8 cellular contexts compared by ENCODE assay signal in genomic region chr7:24980695-24981543, GRCh38. TPM values are rescaled to one million over a fixed set of nuclear protein-coding genes. Genes with fewer than 3 reads are reported as not detected.
DNase-seq lines count a peak whose midpoint lies in the region; ATAC-seq and TF ChIP-seq lines count a peak whose summit lies in the region.

No MANE protein-coding gene starts in this region.

- peak overlapping the region; percentile 83 for H3K4me3 ChIP-seq in RWPE2 (ENCODE audit: severe bottlenecking)
- peak overlapping the region; percentile 51 to 85 (median 71) for H3K4me3 ChIP-seq in liver (ENCODE audit: low read depth in 1 of 3, low read length in 3 of 3)

- no peaks in the 10 kb centered on the region for H3K27me3 ChIP-seq in RWPE2 (ENCODE audit: insufficient read depth, poor library complexity, severe bottlenecking)
- H3K27me3 ChIP-seq in liver (ENCODE audit: control insufficient read depth in 4 of 4, insufficient read depth in 4 of 4, low read length in 3 of 4) = peaks cover 0 to 4% (median 0%) of the 10 kb centered on the region in 4 donors

- DNase-seq in activated gamma-delta T cell treated with Interleukin-2 at 50 U/mL for 16 hours (peak; percentile 46), activated gamma-delta T cell (lab: John Stamatoyannopoulos, UW) (no peak), RWPE2 (ENCODE audit: low spot score) (no peak), caudate nucleus (lab: John Stamatoyannopoulos, UW) (peak in 17 of 61 donors; percentile 5 to 63 (median 48))
- DNase-seq in stimulated activated naive CD4-positive, alpha-beta T cell treated with Interleukin-2 at 50 U/mL for 16 hours (lab: John Stamatoyannopoulos, UW) = peak; percentile 58
- no peak for DNase-seq in effector CD4-positive, alpha-beta T cell

- no peak for TF ChIP-seq RAD21 in liver (IDR thresholded peaks at IDR 0.05)

- H3K9ac ChIP-seq in liver (ENCODE audit: low read depth in 1 of 2, low read length in 2 of 2) = peak overlapping the region; percentile 15 to 81

- H3K9me3 ChIP-seq in RWPE2 (ENCODE audit: severe bottlenecking) (no peaks in the 10 kb centered on the region), liver (ENCODE audit: control insufficient read depth in 4 of 4, low read length in 3 of 4) (no peaks in the 10 kb centered on the region)

- 8% methylated on average over 37 of the region's 37 CpGs for WGBS in liver

- TF ChIP-seq CTCF in RWPE2 (IDR thresholded peaks at IDR 0.05; ENCODE audit: poor library complexity, severe bottlenecking) (no peak), liver (IDR thresholded peaks at IDR 0.05; ENCODE audit: low read depth, low read length, missing input control) (no peak)

- no peaks in the 10 kb centered on the region; the same call in 1 of the 2 replicates for H3K36me3 ChIP-seq in RWPE2 (ENCODE audit: low read depth)
- no peaks in the 10 kb centered on the region for H3K36me3 ChIP-seq in liver (ENCODE audit: control insufficient read depth in 4 of 4, insufficient read depth in 3 of 4, low read depth in 1 of 4, low read length in 3 of 4)

- peak overlapping the region; percentile 72 for H3K27ac ChIP-seq in RWPE2 (ENCODE audit: poor library complexity, severe bottlenecking)
- peak overlapping the region; percentile 89 for H3K27ac ChIP-seq in caudate nucleus (ENCODE audit: low read depth, low read length)
- H3K27ac ChIP-seq in liver (ENCODE audit: low read depth in 1 of 2, low read length in 2 of 2) = peak overlapping the region; percentile 59 to 75

- peaks cover 8% of the 10 kb centered on the region for H3K4me1 ChIP-seq in RWPE2 (ENCODE audit: insufficient read depth, poor library complexity, severe bottlenecking)
- H3K4me1 ChIP-seq in liver (ENCODE audit: control insufficient read depth in 4 of 4, insufficient read depth in 4 of 4, low read length in 3 of 4) = peaks cover 9 to 26% (median 19%) of the 10 kb centered on the region in 4 donors

- ATAC-seq in HG03025 (IDR thresholded peaks at IDR 0.05; ENCODE audit: low FRiP score, unreplicated experiment) (peak; percentile 18), RWPE2 (ENCODE audit: low read depth) (no peak; the same call in 2 of the 3 replicates)

TF ChIP-seq in liver, 16 proteins besides CTCF, POLR2A, EP300 and RAD21:
- no peak for TF ChIP-seq REST (IDR thresholded peaks at IDR 0.05)
- no peak for TF ChIP-seq JUND (IDR thresholded peaks at IDR 0.05)
- TF ChIP-seq EGR1 (IDR thresholded peaks at IDR 0.05; ENCODE audit: low read depth in 2 of 2) = no peak
- no peak for TF ChIP-seq ATF3 (IDR thresholded peaks at IDR 0.05)
- TF ChIP-seq HNF4A (conservative IDR thresholded peaks at IDR 0.05) = no peak

RNA-seq across cellular contexts. Expression of gene OSBPL3, which starts 0.9 kb away (rescaled TPM):
- 1 to 10 TPM; 1.1 to 3.0 TPM for total RNA-seq in liver
- polyA plus RNA-seq in liver = 1 to 10 TPM in 1 of 2 donors, under 1 TPM in 1; 0.28 to 1.2 TPM

Comparison
In these comparisons a context has a peak if more than half of its experiments do, and no peak if none do; other contexts are left out.
1. DNase-seq: peak in activated gamma-delta T cell treated with Interleukin-2 at 50 U/mL for 16 hours (single experiment) and stimulated activated naive CD4-positive, alpha-beta T cell treated with Interleukin-2 at 50 U/mL for 16 hours (single experiment); none in activated gamma-delta T cell (single experiment), RWPE2 (single experiment) and effector CD4-positive, alpha-beta T cell (single experiment).
2. Peak in every context shown above with its lines, with median percentiles within 50 percentile points of each other: H3K27ac ChIP-seq.